8 cellular contexts compared by ENCODE assay signal in genomic region chr9:32581512-32582143, GRCh38. TPM values are rescaled to one million over a fixed set of nuclear protein-coding genes. Genes with fewer than 3 reads are reported as not detected.
DNase-seq lines count a peak whose midpoint lies in the region; ATAC-seq, FAIRE-seq and TF ChIP-seq lines count a peak whose summit lies in the region.

No MANE protein-coding gene starts in this region.

- H3K4me3 Mint-ChIP-seq in activated CD4-positive, alpha-beta memory T cell treated with anti-CD3 and anti-CD28 coated beads for 36 hours = no peak overlapping the region
- H3K4me3 Mint-ChIP-seq in glutamatergic neuron (ENCODE audit: unreplicated experiment) = no peak overlapping the region
- no peak overlapping the region for H3K4me3 Mint-ChIP-seq in stimulated activated naive B cell treated with anti-CD40 and anti-IgM and Interleukin-4, amounts not matched to agents 10 μg/mL and 1 μg/mL and 100 μg/mL, for 72 hours

- no peaks in the 10 kb centered on the region for H3K9me3 Mint-ChIP-seq in activated CD4-positive, alpha-beta memory T cell treated with anti-CD3 and anti-CD28 coated beads for 36 hours
- H3K9me3 Mint-ChIP-seq in glutamatergic neuron (ENCODE audit: unreplicated experiment) = no peaks in the 10 kb centered on the region
- H3K9me3 Mint-ChIP-seq in stimulated activated naive B cell treated with anti-CD40 and anti-IgM and Interleukin-4, amounts not matched to agents 10 μg/mL and 1 μg/mL and 100 μg/mL, for 72 hours = no peaks in the 10 kb centered on the region

- TF ChIP-seq POLR2A in H54 (IDR thresholded peaks at IDR 0.05; ENCODE audit: low read depth, low read length) = no peak

- H3K27me3 Mint-ChIP-seq in activated CD4-positive, alpha-beta memory T cell treated with anti-CD3 and anti-CD28 coated beads for 36 hours = peaks cover 20% of the 10 kb centered on the region
- H3K27me3 Mint-ChIP-seq in glutamatergic neuron (ENCODE audit: unreplicated experiment) = peaks cover 2% of the 10 kb centered on the region
- H3K27me3 Mint-ChIP-seq in stimulated activated naive B cell treated with anti-CD40 and anti-IgM and Interleukin-4, amounts not matched to agents 10 μg/mL and 1 μg/mL and 100 μg/mL, for 72 hours = peaks cover 26 to 47% of the 10 kb centered on the region in 2 donors

- FAIRE-seq in H54 (lab: Jason Lieb, UNC) = peak; percentile 43

- CTCF ChIA-PET in activated CD4-positive, alpha-beta memory T cell treated with anti-CD3 and anti-CD28 coated beads for 36 hours (lab: Charles Lee) = interaction anchor here (0.7 to 8.2 kb wide), 15 partner anchors 9 to 387 kb away, joined by 3 to 502 read pairs (median 7); partner anchors contain the start of genes ACO1 and NDUFB6

- DNase-seq in NCI-H2227 (lab: John Stamatoyannopoulos, UW; ENCODE audit: unreplicated experiment) (peak; percentile 33), NCI-H2227 treated with DMSO at 0.1 percent for 48 hours (lab: John Stamatoyannopoulos, UW) (no peak), H54 (ENCODE audit: insufficient read length, low spot score) (no peak), NCI-H2107 treated with DMSO at 0.1 percent for 48 hours (lab: John Stamatoyannopoulos, UW; ENCODE audit: unreplicated experiment) (peak; percentile 50), glutamatergic neuron (no peak)
- DNase-seq in activated CD4-positive, alpha-beta memory T cell treated with anti-CD3 and anti-CD28 coated beads for 36 hours = peak; percentile 22
- no peak for DNase-seq in stimulated activated naive B cell treated with anti-CD40 and anti-IgM and Interleukin-4, amounts not matched to agents 10 μg/mL and 1 μg/mL and 100 μg/mL, for 72 hours

- no peaks in the 10 kb centered on the region for H3K36me3 Mint-ChIP-seq in activated CD4-positive, alpha-beta memory T cell treated with anti-CD3 and anti-CD28 coated beads for 36 hours
- H3K36me3 Mint-ChIP-seq in glutamatergic neuron (ENCODE audit: unreplicated experiment) = no peaks in the 10 kb centered on the region
- H3K36me3 Mint-ChIP-seq in stimulated activated naive B cell treated with anti-CD40 and anti-IgM and Interleukin-4, amounts not matched to agents 10 μg/mL and 1 μg/mL and 100 μg/mL, for 72 hours = no peaks in the 10 kb centered on the region

- peak; percentile 50 to 70 for ATAC-seq in stimulated activated naive B cell treated with anti-CD40 and anti-IgM and Interleukin-4, amounts not matched to agents 10 μg/mL and 1 μg/mL and 100 μg/mL, for 72 hours (replicated peaks)
- ATAC-seq in HG03460 (IDR thresholded peaks at IDR 0.05; ENCODE audit: unreplicated experiment) = no peak

- POLR2A ChIA-PET in activated CD4-positive, alpha-beta memory T cell treated with anti-CD3 and anti-CD28 coated beads for 36 hours (lab: Charles Lee) = no interaction called here

- H3K27ac Mint-ChIP-seq in activated CD4-positive, alpha-beta memory T cell treated with anti-CD3 and anti-CD28 coated beads for 36 hours = no peak overlapping the region
- no peak overlapping the region for H3K27ac Mint-ChIP-seq in glutamatergic neuron (ENCODE audit: unreplicated experiment)
- no peak overlapping the region for H3K27ac Mint-ChIP-seq in stimulated activated naive B cell treated with anti-CD40 and anti-IgM and Interleukin-4, amounts not matched to agents 10 μg/mL and 1 μg/mL and 100 μg/mL, for 72 hours

- intact Hi-C loops in activated CD4-positive, alpha-beta memory T cell treated with anti-CD3 and anti-CD28 coated beads for 36 hours (cut with micrococcal nuclease) = loop anchor here (10.0 kb wide), 2 partner anchors 123 to 263 kb away; no protein-coding TSS in a partner anchor

- no peaks in the 10 kb centered on the region for H3K4me1 Mint-ChIP-seq in activated CD4-positive, alpha-beta memory T cell treated with anti-CD3 and anti-CD28 coated beads for 36 hours (ENCODE audit: low read depth)
- H3K4me1 Mint-ChIP-seq in glutamatergic neuron (ENCODE audit: low read depth, unreplicated experiment) = no peaks in the 10 kb centered on the region
- H3K4me1 Mint-ChIP-seq in stimulated activated naive B cell treated with anti-CD40 and anti-IgM and Interleukin-4, amounts not matched to agents 10 μg/mL and 1 μg/mL and 100 μg/mL, for 72 hours = peaks cover 0 to 1% of the 10 kb centered on the region in 2 donors

- TF ChIP-seq CTCF in glutamatergic neuron (IDR thresholded peaks at IDR 0.05; ENCODE audit: partially characterized antibody, unreplicated experiment) = peak; percentile 45

RNA-seq across cellular contexts. Expression of gene NDUFB6, which starts 8.7 kb away (rescaled TPM):
- 10 to 100 TPM; 75.7 to 77.1 TPM for total RNA-seq in activated CD4-positive, alpha-beta memory T cell treated with anti-CD3 and anti-CD28 coated beads for 36 hours
- 30.7 TPM for total RNA-seq in glutamatergic neuron (ENCODE audit: unreplicated experiment)

RNA-seq across cellular contexts. Expression of gene TOPORS, which starts 29.2 kb away (rescaled TPM):
- total RNA-seq in activated CD4-positive, alpha-beta memory T cell treated with anti-CD3 and anti-CD28 coated beads for 36 hours = 10 to 100 TPM; 14.8 to 15.4 TPM
- total RNA-seq in glutamatergic neuron (ENCODE audit: unreplicated experiment) = 13.9 TPM

RNA-seq across cellular contexts. Expression of gene SMIM27, which starts 29.5 kb away (rescaled TPM):
- 10 to 100 TPM; 18.5 to 19.5 TPM for total RNA-seq in activated CD4-positive, alpha-beta memory T cell treated with anti-CD3 and anti-CD28 coated beads for 36 hours
- total RNA-seq in glutamatergic neuron (ENCODE audit: unreplicated experiment) = 7.8 TPM

RNA-seq across cellular contexts. Expression of gene TAF1L, which starts 53.8 kb away (rescaled TPM):
- under 1 TPM in 1 of 2 experiments, not detected in 1; 0.05 TPM for total RNA-seq in activated CD4-positive, alpha-beta memory T cell treated with anti-CD3 and anti-CD28 coated beads for 36 hours
- total RNA-seq in glutamatergic neuron (ENCODE audit: unreplicated experiment) = not detected

RNA-seq across cellular contexts. Expression of gene RIGI, which starts 55.6 kb away (rescaled TPM):
- 10 to 100 TPM; 10.6 to 11.7 TPM for total RNA-seq in activated CD4-positive, alpha-beta memory T cell treated with anti-CD3 and anti-CD28 coated beads for 36 hours
- 3.0 TPM for total RNA-seq in glutamatergic neuron (ENCODE audit: unreplicated experiment)

Comparison
In these comparisons a context has a peak if more than half of its experiments do, and no peak if none do; other contexts are left out.
1. DNase-seq: peak in NCI-H2227 (single experiment), NCI-H2107 treated with DMSO at 0.1 percent for 48 hours (single experiment) and activated CD4-positive, alpha-beta memory T cell treated with anti-CD3 and anti-CD28 coated beads for 36 hours (single experiment); none in NCI-H2227 treated with DMSO at 0.1 percent for 48 hours (single experiment), H54 (single experiment), glutamatergic neuron (single experiment) and stimulated activated naive B cell treated with anti-CD40 and anti-IgM and Interleukin-4, amounts not matched to agents 10 μg/mL and 1 μg/mL and 100 μg/mL, for 72 hours (single experiment).